15 cellular contexts compared by ENCODE assay signal in the genomic region with DNA sequence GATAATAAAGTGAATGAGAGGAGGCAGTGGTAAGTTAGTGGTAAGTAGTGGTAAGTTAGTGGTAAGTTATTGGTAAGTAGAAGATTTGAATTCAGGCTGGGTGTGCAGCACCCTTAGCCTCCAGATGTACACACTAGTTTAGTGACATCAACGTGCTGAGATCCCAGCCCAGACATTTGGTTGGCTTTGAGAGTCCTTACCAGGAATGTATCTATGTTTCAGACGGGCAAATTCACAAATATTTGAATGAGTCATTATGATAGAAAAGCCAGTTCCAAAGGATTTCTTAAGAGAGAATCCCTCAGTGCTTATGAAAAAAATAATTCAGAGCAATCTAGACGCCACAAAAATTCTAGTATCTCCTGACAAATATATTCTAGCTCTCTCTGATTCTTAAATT.
DNase-seq lines count a peak whose midpoint lies in the region; ATAC-seq and TF ChIP-seq lines count a peak whose summit lies in the region.
"Had no signal": no experiment of that assay in that cellular context is flagged by ENCODE, and none has a peak within 500 bp of the region (broad histone marks: within the 10 kb centered on the region; RNA-seq: fewer than 3 reads in every experiment).

No MANE protein-coding gene starts in this region.

- H2AFZ ChIP-seq in MM.1S (ENCODE audit: low read length) = no peak overlapping the region

- H3F3A ChIP-seq in MM.1S (ENCODE audit: insufficient read depth, low read length) = no peaks in the 10 kb centered on the region

- H3K9ac ChIP-seq in MM.1S (ENCODE audit: low read length) = no peak overlapping the region
- H3K9ac ChIP-seq: BLaER1 treated with 17β-estradiol and CSF1 and Interleukin-3, amounts not matched to agents 10 nM and 100 nM had no signal

- no peaks in the 10 kb centered on the region for H3K36me3 ChIP-seq in left lung
- H3K36me3 ChIP-seq in MM.1S (replicated peaks; ENCODE audit: insufficient read depth, low read length) = no peaks in the 10 kb centered on the region
- no peaks in the 10 kb centered on the region for H3K36me3 ChIP-seq in CD8-positive, alpha-beta memory T cell (ENCODE audit: insufficient read depth, low read length)
- H3K36me3 ChIP-seq: BLaER1 treated with 17β-estradiol and CSF1 and Interleukin-3, amounts not matched to agents 10 nM and 100 nM had no signal

- DNase-seq in AG08396 (ENCODE audit: low spot score) (peak; percentile 44), LHCN-M2 (ENCODE audit: low read depth) (peak; percentile 86), chondrocyte (ENCODE audit: low spot score) (no peak), left lung (no peak), DMS79 treated with DMSO at 0.1 percent for 48 hours (lab: John Stamatoyannopoulos, UW) (no peak), MM.1S (no peak)
- no peak for DNase-seq in CD8-positive, alpha-beta memory T cell
- DNase-seq: activated CD8-positive, alpha-beta memory T cell treated with anti-CD3 and anti-CD28 coated beads, Interleukin-2, amount 50 U/mL, for 48 hours; activated naive CD8-positive, alpha-beta T cell treated with anti-CD3 and anti-CD28 coated beads for 36 hours; effector CD8-positive, alpha-beta T cell; NCI-H2081; nucleus accumbens; stimulated activated CD4-positive, alpha-beta T cell treated with anti-CD3 and anti-CD28 coated beads, Interleukin-1b, Interleukin-23, amount 100 ng/mL, for 48 hours had no signal

- H3K27me3 ChIP-seq in left lung = no peaks in the 10 kb centered on the region
- no peaks in the 10 kb centered on the region for H3K27me3 ChIP-seq in MM.1S (replicated peaks; ENCODE audit: insufficient read depth, low read length)
- no peaks in the 10 kb centered on the region for H3K27me3 ChIP-seq in CD8-positive, alpha-beta memory T cell (ENCODE audit: insufficient read depth, low read length, poor library complexity, severe bottlenecking)
- H3K27me3 ChIP-seq: BLaER1 treated with 17β-estradiol and CSF1 and Interleukin-3, amounts not matched to agents 10 nM and 100 nM had no signal

- H4K20me1 ChIP-seq in MM.1S (ENCODE audit: insufficient read depth, low read length) = no peaks in the 10 kb centered on the region
- H4K20me1 ChIP-seq: BLaER1 treated with 17β-estradiol and CSF1 and Interleukin-3, amounts not matched to agents 10 nM and 100 nM had no signal

- H3K27ac Mint-ChIP-seq in chondrocyte (ENCODE audit: unreplicated experiment) = peak overlapping the region; percentile 49
- H3K27ac Mint-ChIP-seq in CD8-positive, alpha-beta memory T cell = no peak overlapping the region
- H3K27ac Mint-ChIP-seq: activated naive CD8-positive, alpha-beta T cell treated with anti-CD3 and anti-CD28 coated beads for 36 hours had no signal

- H3K9me2 ChIP-seq in MM.1S (replicated peaks; ENCODE audit: insufficient read depth, low read length) = no peaks in the 10 kb centered on the region

- H3K4me1 Mint-ChIP-seq in chondrocyte (ENCODE audit: low read depth) = peaks cover 33% of the 10 kb centered on the region
- no peaks in the 10 kb centered on the region for H3K4me1 Mint-ChIP-seq in CD8-positive, alpha-beta memory T cell
- H3K4me1 Mint-ChIP-seq: activated naive CD8-positive, alpha-beta T cell treated with anti-CD3 and anti-CD28 coated beads for 36 hours had no signal

- H3K79me2 ChIP-seq in MM.1S (ENCODE audit: low read length) = no peaks in the 10 kb centered on the region

- peaks cover 11% of the 10 kb centered on the region for H3K9me3 Mint-ChIP-seq in chondrocyte (ENCODE audit: low read depth)
- peaks cover 4 to 12% (median 8%) of the 10 kb centered on the region in 5 donors for H3K9me3 Mint-ChIP-seq in CD8-positive, alpha-beta memory T cell

- H3K27me3 Mint-ChIP-seq in chondrocyte (ENCODE audit: low read depth) = no peaks in the 10 kb centered on the region
- H3K27me3 Mint-ChIP-seq in CD8-positive, alpha-beta memory T cell = peaks cover 0 to 14% of the 10 kb centered on the region in 2 donors

- POLR2A ChIA-PET in CD8-positive, alpha-beta memory T cell (lab: Charles Lee) = no interaction called here

- H3K36me3 Mint-ChIP-seq in chondrocyte (ENCODE audit: low read depth) = peaks cover 4% of the 10 kb centered on the region
- peaks cover 0 to 9% (median 0%) of the 10 kb centered on the region in 3 donors for H3K36me3 Mint-ChIP-seq in CD8-positive, alpha-beta memory T cell

- H3K4me3 Mint-ChIP-seq in chondrocyte (ENCODE audit: unreplicated experiment) = no peak overlapping the region
- H3K4me3 Mint-ChIP-seq in CD8-positive, alpha-beta memory T cell = no peak overlapping the region
- H3K4me3 Mint-ChIP-seq: activated naive CD8-positive, alpha-beta T cell treated with anti-CD3 and anti-CD28 coated beads for 36 hours had no signal

- intact Hi-C loops in left lung (cut with DNase I) = no loop called here

- H3K4me3 ChIP-seq in left lung (no peak overlapping the region), MM.1S (ENCODE audit: low read length) (no peak overlapping the region)
- no peak overlapping the region for H3K4me3 ChIP-seq in CD8-positive, alpha-beta memory T cell (ENCODE audit: low read length)
- H3K4me3 ChIP-seq: BLaER1 treated with 17β-estradiol and CSF1 and Interleukin-3, amounts not matched to agents 10 nM and 100 nM had no signal

- ATAC-seq in left lung (peak; percentile 34), GM18502 (IDR thresholded peaks at IDR 0.05; ENCODE audit: poor library complexity, unreplicated experiment) (no peak)

- H3K27ac ChIP-seq in left lung (no peak overlapping the region), MM.1S (ENCODE audit: low read length) (no peak overlapping the region)
- no peak overlapping the region for H3K27ac ChIP-seq in CD8-positive, alpha-beta memory T cell (ENCODE audit: low read depth, low read length)
- H3K27ac ChIP-seq: BLaER1 treated with 17β-estradiol and CSF1 and Interleukin-3, amounts not matched to agents 10 nM and 100 nM had no signal

- no peak for TF ChIP-seq CTCF in chondrocyte (IDR thresholded peaks at IDR 0.05)
- TF ChIP-seq CTCF in left lung (IDR thresholded peaks at IDR 0.05) = no peak
- TF ChIP-seq CTCF in MM.1S (IDR thresholded peaks at IDR 0.05; ENCODE audit: low read length) = no peak

- CTCF ChIA-PET in CD8-positive, alpha-beta memory T cell (lab: Charles Lee) = no interaction called here

- H3K4me1 ChIP-seq in left lung = no peaks in the 10 kb centered on the region
- H3K4me1 ChIP-seq in MM.1S (ENCODE audit: low read length) = no peaks in the 10 kb centered on the region
- H3K4me1 ChIP-seq in CD8-positive, alpha-beta memory T cell (ENCODE audit: insufficient read depth, low read length) = no peaks in the 10 kb centered on the region

- peaks cover 0 to 3% of the 10 kb centered on the region in 2 donors for H3K9me3 ChIP-seq in left lung
- no peaks in the 10 kb centered on the region for H3K9me3 ChIP-seq in MM.1S (replicated peaks; ENCODE audit: insufficient read depth, low read length)
- no peaks in the 10 kb centered on the region for H3K9me3 ChIP-seq in CD8-positive, alpha-beta memory T cell (ENCODE audit: low read length)

- no peak overlapping the region for H3K4me2 ChIP-seq in MM.1S (ENCODE audit: low read depth, low read length)

Comparison
In these comparisons a context has a peak if more than half of its experiments do, and no peak if none do; other contexts are left out.
1. DNase-seq: peak in AG08396 (single experiment) and LHCN-M2 (single experiment); none in chondrocyte (single experiment), left lung (0 of 2), DMS79 treated with DMSO at 0.1 percent for 48 hours (single experiment), MM.1S (single experiment) and CD8-positive, alpha-beta memory T cell (0 of 5).